In the genomic region with DNA sequence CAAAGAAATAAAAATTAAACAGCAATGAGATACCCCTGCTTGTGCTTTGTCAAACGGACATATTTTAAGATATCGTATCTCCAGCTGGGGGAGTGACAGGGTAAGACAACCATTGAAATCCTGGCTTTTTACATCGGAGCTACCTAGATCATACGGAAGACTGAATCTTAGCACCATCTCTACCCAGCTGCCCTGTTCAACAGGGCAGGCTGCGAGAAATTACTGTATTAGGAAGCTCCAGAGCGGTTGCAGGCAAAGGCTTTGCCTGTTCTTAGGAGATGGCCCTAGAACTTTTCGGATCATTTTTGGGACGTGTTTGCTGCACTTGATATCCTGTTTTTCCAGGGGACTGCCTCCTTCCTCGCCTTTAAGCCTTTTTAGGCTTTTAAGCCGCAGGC, we compare ENCODE assay signal across 8 cellular contexts. TPM values are rescaled to one million over a fixed set of nuclear protein-coding genes. Genes with fewer than 3 reads are reported as not detected.
DNase-seq lines count a peak whose midpoint lies in the region; ATAC-seq and TF ChIP-seq lines count a peak whose summit lies in the region.

No MANE protein-coding gene starts in this region.

- H3K4me1 Mint-ChIP-seq in activated CD4-positive, alpha-beta T cell treated with anti-CD3 and anti-CD28 coated beads, Interleukin-2, amount 10 ng/mL, durations not matched to agents 24 days and 14 days, result peaks cover 28% of the 10 kb centered on the region

- intact Hi-C loops in activated CD4-positive, alpha-beta T cell treated with anti-CD3 and anti-CD28 coated beads, Interleukin-2, amount 10 ng/mL, durations not matched to agents 24 days and 14 days (cut with micrococcal nuclease), result loop anchor here (10.0 kb wide), 1 partner anchor 195 kb away; no protein-coding TSS in a partner anchor

- H3K36me3 Mint-ChIP-seq in activated CD4-positive, alpha-beta T cell treated with anti-CD3 and anti-CD28 coated beads, Interleukin-2, amount 10 ng/mL, durations not matched to agents 24 days and 14 days (ENCODE audit: low read depth), result peaks cover 2% of the 10 kb centered on the region

- no peak for ATAC-seq in HG03280 (IDR thresholded peaks at IDR 0.05; ENCODE audit: unreplicated experiment)

- peak overlapping the region; percentile 80 for H3K4me3 ChIP-seq in WI38 (ENCODE audit: low read depth, low read length)
- H3K4me3 ChIP-seq in skeletal muscle cell (ENCODE audit: low read depth, low read length), result peak overlapping the region; percentile 80

- peak overlapping the region; percentile 72 for H3K27ac Mint-ChIP-seq in activated CD4-positive, alpha-beta T cell treated with anti-CD3 and anti-CD28 coated beads, Interleukin-2, amount 10 ng/mL, durations not matched to agents 24 days and 14 days

- peaks cover 19% of the 10 kb centered on the region for H3K27me3 Mint-ChIP-seq in activated CD4-positive, alpha-beta T cell treated with anti-CD3 and anti-CD28 coated beads, Interleukin-2, amount 10 ng/mL, durations not matched to agents 24 days and 14 days

- TF ChIP-seq CTCF in WI38 (IDR thresholded peaks at IDR 0.05; ENCODE audit: low read depth, low read length), result no peak

- no peaks in the 10 kb centered on the region for H3K9me3 Mint-ChIP-seq in activated CD4-positive, alpha-beta T cell treated with anti-CD3 and anti-CD28 coated beads, Interleukin-2, amount 10 ng/mL, durations not matched to agents 24 days and 14 days

- no peak for DNase-seq in activated CD4-positive, alpha-beta T cell treated with anti-CD3 and anti-CD28 coated beads, Interleukin-2, amount 10 ng/mL, durations not matched to agents 24 days and 14 days
- no peak for DNase-seq in activated CD4-positive, alpha-beta T cell treated with anti-CD3 and anti-CD28 coated beads, Interleukin-2, amount 50 U/mL, for 1 hour
- peak; percentile 31 for DNase-seq in globus pallidus (ENCODE audit: low spot score)
- DNase-seq in skeletal muscle cell (ENCODE audit: low read depth), result no peak
- no peak for DNase-seq in GDM1 (lab: John Stamatoyannopoulos, UW)
- no peak for DNase-seq in COLO668 (lab: John Stamatoyannopoulos, UW; ENCODE audit: unreplicated experiment)

- H3K4me3 Mint-ChIP-seq in activated CD4-positive, alpha-beta T cell treated with anti-CD3 and anti-CD28 coated beads, Interleukin-2, amount 10 ng/mL, durations not matched to agents 24 days and 14 days, result peak overlapping the region; percentile 100

RNA-seq across cellular contexts. Expression of a gene that starts 2.0 kb away (rescaled TPM):
- 11.2 and 13.5 TPM in 2 replicates for total RNA-seq in activated CD4-positive, alpha-beta T cell treated with anti-CD3 and anti-CD28 coated beads, Interleukin-2, amount 10 ng/mL, durations not matched to agents 24 days and 14 days

RNA-seq across cellular contexts. Expression of a gene that starts 38.4 kb away (rescaled TPM):
- 14.5 and 18.9 TPM in 2 replicates for total RNA-seq in activated CD4-positive, alpha-beta T cell treated with anti-CD3 and anti-CD28 coated beads, Interleukin-2, amount 10 ng/mL, durations not matched to agents 24 days and 14 days
